In genomic region chr20:51003776-51004175, GRCh38 we compare ENCODE assay signal across 19 cellular contexts. TPM values are rescaled to one million over a fixed set of nuclear protein-coding genes. Genes with fewer than 3 reads are reported as not detected.
A peak's percentile ranks its signal among the peaks of the same experiment; 100 is the strongest.
DNase-seq lines count a peak whose midpoint lies in the region; ATAC-seq, FAIRE-seq and TF ChIP-seq lines count a peak whose summit lies in the region.
"Had no signal": no experiment of that assay in that cellular context is flagged by ENCODE, and none has a peak within 500 bp of the region (broad histone marks: within the 10 kb centered on the region; RNA-seq: fewer than 3 reads in every experiment).

No MANE protein-coding gene starts in this region.

- DNase-seq in RWPE2 (ENCODE audit: low spot score): peak; percentile 81
- no peak for DNase-seq in endodermal cell
- no peak for DNase-seq in neural progenitor cell (ENCODE audit: low spot score)
- DNase-seq in urothelium cell line (ENCODE audit: low spot score): no peak
- DNase-seq in activated CD8-positive, alpha-beta T cell treated with anti-CD3 and anti-CD28 coated beads, Interleukin-2, amount 10 ng/mL, durations not matched to agents 7 days and 5 days: no peak
- DNase-seq in activated CD4-positive, alpha-beta memory T cell treated with anti-CD3 and anti-CD28 coated beads for 36 hours: no peak
- DNase-seq: 8988T; Calu3; CD8-positive, alpha-beta T cell; DMS 273 treated with DMSO at 0.1 percent for 48 hours; GM23248; HCEC 1CT; IMR-90 had no signal

- H3K4me3 Mint-ChIP-seq in endodermal cell (no peak overlapping the region), neural progenitor cell (no peak overlapping the region)
- H3K4me3 Mint-ChIP-seq in activated CD8-positive, alpha-beta T cell treated with anti-CD3 and anti-CD28 coated beads, Interleukin-2, amount 10 ng/mL, durations not matched to agents 7 days and 5 days: no peak overlapping the region
- no peak overlapping the region for H3K4me3 Mint-ChIP-seq in activated CD4-positive, alpha-beta memory T cell treated with anti-CD3 and anti-CD28 coated beads for 36 hours
- H3K4me3 Mint-ChIP-seq: B cell; CD8-positive, alpha-beta T cell had no signal

- TF ChIP-seq CTCF in RWPE2 (IDR thresholded peaks at IDR 0.05; ENCODE audit: poor library complexity, severe bottlenecking) (no peak), endodermal cell (conservative IDR thresholded peaks at IDR 0.05) (no peak), neural progenitor cell (IDR thresholded peaks at IDR 0.05) (no peak)

- no peak for ATAC-seq in RWPE2 (ENCODE audit: low read depth)
- ATAC-seq in HG03432 (IDR thresholded peaks at IDR 0.05; ENCODE audit: unreplicated experiment): no peak
- no peak for ATAC-seq in activated CD8-positive, alpha-beta T cell treated with anti-CD3 and anti-CD28 coated beads, Interleukin-2, amount 10 ng/mL, durations not matched to agents 7 days and 5 days
- ATAC-seq: CD8-positive, alpha-beta T cell had no signal

- peak overlapping the region; percentile 60 for H3K4me2 ChIP-seq in neural progenitor cell
- H3K4me2 ChIP-seq: BLaER1 treated with 17β-estradiol and CSF1 and Interleukin-3, amounts not matched to agents 10 nM and 100 nM had no signal

- WGBS in endodermal cell (ENCODE audit: insufficient coverage in 1 of 2, insufficient read length in 1 of 2), 2 experiments: 87 to 93% methylated on average over 19 to 21 of the region's 21 CpGs

- intact Hi-C loops in activated CD4-positive, alpha-beta memory T cell treated with anti-CD3 and anti-CD28 coated beads for 36 hours (cut with micrococcal nuclease): no loop called here

- H3K79me2 ChIP-seq in neural progenitor cell (ENCODE audit: low read depth): no peaks in the 10 kb centered on the region

- no peaks in the 10 kb centered on the region for H3K9me3 ChIP-seq in RWPE2 (ENCODE audit: severe bottlenecking)
- no peaks in the 10 kb centered on the region for H3K9me3 ChIP-seq in endodermal cell (ENCODE audit: control insufficient read depth, low read length)
- H3K9me3 ChIP-seq in neural progenitor cell (ENCODE audit: low read depth): no peaks in the 10 kb centered on the region
- H3K9me3 ChIP-seq: BLaER1 treated with 17β-estradiol and CSF1 and Interleukin-3, amounts not matched to agents 10 nM and 100 nM had no signal

- H3K4me1 Mint-ChIP-seq in endodermal cell: no peaks in the 10 kb centered on the region
- H3K4me1 Mint-ChIP-seq in neural progenitor cell: peaks cover 34% of the 10 kb centered on the region
- H3K4me1 Mint-ChIP-seq in activated CD8-positive, alpha-beta T cell treated with anti-CD3 and anti-CD28 coated beads, Interleukin-2, amount 10 ng/mL, durations not matched to agents 7 days and 5 days (ENCODE audit: low read depth): no peaks in the 10 kb centered on the region
- H3K4me1 Mint-ChIP-seq in activated CD4-positive, alpha-beta memory T cell treated with anti-CD3 and anti-CD28 coated beads for 36 hours (ENCODE audit: low read depth): no peaks in the 10 kb centered on the region
- H3K4me1 Mint-ChIP-seq: B cell had no signal

- H3K27me3 ChIP-seq in RWPE2 (ENCODE audit: insufficient read depth, poor library complexity, severe bottlenecking) (no peaks in the 10 kb centered on the region), endodermal cell (ENCODE audit: control insufficient read depth, insufficient read depth, low read length, poor library complexity, severe bottlenecking) (no peaks in the 10 kb centered on the region), neural progenitor cell (no peaks in the 10 kb centered on the region)
- H3K27me3 ChIP-seq: BLaER1 treated with 17β-estradiol and CSF1 and Interleukin-3, amounts not matched to agents 10 nM and 100 nM had no signal

- FAIRE-seq in urothelium cell line (lab: Jason Lieb, UNC): peak; percentile 17
- FAIRE-seq: G401.6, GM12891, H54 had no signal

- no peak overlapping the region for H3K27ac ChIP-seq in RWPE2 (ENCODE audit: poor library complexity, severe bottlenecking)
- peak overlapping the region; percentile 66 for H3K27ac ChIP-seq in endodermal cell (ENCODE audit: low read depth, low read length)
- no peak overlapping the region for H3K27ac ChIP-seq in neural progenitor cell
- H3K27ac ChIP-seq: BLaER1 treated with 17β-estradiol and CSF1 and Interleukin-3, amounts not matched to agents 10 nM and 100 nM; GM23248 had no signal

- H3K9ac ChIP-seq in endodermal cell (ENCODE audit: extremely low read depth, low read length, poor library complexity, severe bottlenecking) (no peak overlapping the region), neural progenitor cell (no peak overlapping the region)
- H3K9ac ChIP-seq: BLaER1 treated with 17β-estradiol and CSF1 and Interleukin-3, amounts not matched to agents 10 nM and 100 nM; GM23248 had no signal

- no peaks in the 10 kb centered on the region for H3F3A ChIP-seq in neural progenitor cell (ENCODE audit: low read depth)

- no peaks in the 10 kb centered on the region for H3K27me3 Mint-ChIP-seq in endodermal cell (ENCODE audit: insufficient read depth)
- peaks cover 7% of the 10 kb centered on the region for H3K27me3 Mint-ChIP-seq in neural progenitor cell (ENCODE audit: insufficient read depth, low read depth)
- H3K27me3 Mint-ChIP-seq in activated CD8-positive, alpha-beta T cell treated with anti-CD3 and anti-CD28 coated beads, Interleukin-2, amount 10 ng/mL, durations not matched to agents 7 days and 5 days (ENCODE audit: low read depth): peaks cover 22% of the 10 kb centered on the region
- peaks cover 25% of the 10 kb centered on the region for H3K27me3 Mint-ChIP-seq in activated CD4-positive, alpha-beta memory T cell treated with anti-CD3 and anti-CD28 coated beads for 36 hours

- CTCF ChIA-PET in activated CD8-positive, alpha-beta T cell treated with anti-CD3 and anti-CD28 coated beads, Interleukin-2, amount 10 ng/mL, durations not matched to agents 7 days and 5 days (lab: Charles Lee): no interaction called here
- CTCF ChIA-PET in activated CD4-positive, alpha-beta memory T cell treated with anti-CD3 and anti-CD28 coated beads for 36 hours (lab: Charles Lee): no interaction called here

- no peaks in the 10 kb centered on the region for H4K20me1 ChIP-seq in neural progenitor cell (ENCODE audit: low read depth)

- H3K9me3 Mint-ChIP-seq in endodermal cell (no peaks in the 10 kb centered on the region), neural progenitor cell (no peaks in the 10 kb centered on the region)
- H3K9me3 Mint-ChIP-seq in activated CD8-positive, alpha-beta T cell treated with anti-CD3 and anti-CD28 coated beads, Interleukin-2, amount 10 ng/mL, durations not matched to agents 7 days and 5 days (ENCODE audit: insufficient read depth): no peaks in the 10 kb centered on the region
- H3K9me3 Mint-ChIP-seq in activated CD4-positive, alpha-beta memory T cell treated with anti-CD3 and anti-CD28 coated beads for 36 hours: no peaks in the 10 kb centered on the region
- H3K9me3 Mint-ChIP-seq: CD8-positive, alpha-beta T cell had no signal

- H3K36me3 Mint-ChIP-seq in endodermal cell (ENCODE audit: low read depth) (peaks cover 60% of the 10 kb centered on the region), neural progenitor cell (peaks cover 5% of the 10 kb centered on the region)
- H3K36me3 Mint-ChIP-seq in activated CD8-positive, alpha-beta T cell treated with anti-CD3 and anti-CD28 coated beads, Interleukin-2, amount 10 ng/mL, durations not matched to agents 7 days and 5 days (ENCODE audit: low read depth): no peaks in the 10 kb centered on the region
- H3K36me3 Mint-ChIP-seq in activated CD4-positive, alpha-beta memory T cell treated with anti-CD3 and anti-CD28 coated beads for 36 hours: no peaks in the 10 kb centered on the region
- H3K36me3 Mint-ChIP-seq: CD8-positive, alpha-beta T cell had no signal

- peaks cover 22% of the 10 kb centered on the region for H3K36me3 ChIP-seq in RWPE2 (ENCODE audit: low read depth)
- peaks cover 63% of the 10 kb centered on the region for H3K36me3 ChIP-seq in endodermal cell (ENCODE audit: control insufficient read depth, insufficient read depth, low read length)
- no peaks in the 10 kb centered on the region for H3K36me3 ChIP-seq in neural progenitor cell

- POLR2A ChIA-PET in activated CD8-positive, alpha-beta T cell treated with anti-CD3 and anti-CD28 coated beads, Interleukin-2, amount 10 ng/mL, durations not matched to agents 7 days and 5 days (lab: Charles Lee): no interaction called here
- POLR2A ChIA-PET in activated CD4-positive, alpha-beta memory T cell treated with anti-CD3 and anti-CD28 coated beads for 36 hours (lab: Charles Lee): no interaction called here

- no peaks in the 10 kb centered on the region for H3K4me1 ChIP-seq in RWPE2 (ENCODE audit: insufficient read depth, poor library complexity, severe bottlenecking)
- no peaks in the 10 kb centered on the region for H3K4me1 ChIP-seq in endodermal cell (ENCODE audit: control insufficient read depth, insufficient read depth, low read length)
- peaks cover 12% of the 10 kb centered on the region for H3K4me1 ChIP-seq in neural progenitor cell
- H3K4me1 ChIP-seq: BLaER1 treated with 17β-estradiol and CSF1 and Interleukin-3, amounts not matched to agents 10 nM and 100 nM had no signal

- no peak overlapping the region for H3K27ac Mint-ChIP-seq in endodermal cell
- no peak overlapping the region for H3K27ac Mint-ChIP-seq in neural progenitor cell
- H3K27ac Mint-ChIP-seq in activated CD8-positive, alpha-beta T cell treated with anti-CD3 and anti-CD28 coated beads, Interleukin-2, amount 10 ng/mL, durations not matched to agents 7 days and 5 days: no peak overlapping the region
- H3K27ac Mint-ChIP-seq in activated CD4-positive, alpha-beta memory T cell treated with anti-CD3 and anti-CD28 coated beads for 36 hours: no peak overlapping the region
- H3K27ac Mint-ChIP-seq: B cell; CD8-positive, alpha-beta T cell had no signal

- no peak overlapping the region for H3K4me3 ChIP-seq in RWPE2 (ENCODE audit: severe bottlenecking)
- H3K4me3 ChIP-seq in endodermal cell (ENCODE audit: low read length): no peak overlapping the region
- H3K4me3 ChIP-seq in neural progenitor cell: no peak overlapping the region
- H3K4me3 ChIP-seq: BLaER1 treated with 17β-estradiol and CSF1 and Interleukin-3, amounts not matched to agents 10 nM and 100 nM; GM23248 had no signal

- H2AFZ ChIP-seq in neural progenitor cell (replicated peaks): no peak overlapping the region
- H2AFZ ChIP-seq: GM23248 had no signal

RNA-seq across cellular contexts. Expression of gene KCNG1, which starts 19.1 kb away (rescaled TPM):
- total RNA-seq in endodermal cell: 100 to 1,000 TPM; 106 to 126 TPM
- 35.5 TPM for polyA plus RNA-seq in endodermal cell (2013, experiment 1 of 2)
- 35.6 TPM for polyA plus RNA-seq in endodermal cell (2013, experiment 2 of 2)
- 2.2 and 11.4 TPM in 2 replicates for total RNA-seq in neural progenitor cell (ENCODE audit: low replicate concordance)
- not detected for total RNA-seq in activated CD8-positive, alpha-beta T cell treated with anti-CD3 and anti-CD28 coated beads, Interleukin-2, amount 10 ng/mL, durations not matched to agents 7 days and 5 days
- total RNA-seq in activated CD4-positive, alpha-beta memory T cell treated with anti-CD3 and anti-CD28 coated beads for 36 hours: 1 to 10 TPM; 1.6 to 2.1 TPM
- total RNA-seq: CD8-positive, alpha-beta T cell had no signal

RNA-seq across cellular contexts. Expression of gene MOCS3, which starts 45.2 kb away (rescaled TPM):
- 1 to 10 TPM; 4.7 to 5.5 TPM for total RNA-seq in endodermal cell
- polyA plus RNA-seq in endodermal cell (2013, experiment 1 of 2): 4.9 TPM
- 4.5 TPM for polyA plus RNA-seq in endodermal cell (2013, experiment 2 of 2)
- 5.6 and 7.5 TPM in 2 replicates for total RNA-seq in neural progenitor cell (ENCODE audit: low replicate concordance)
- 1 to 10 TPM; 4.8 to 5.7 TPM for total RNA-seq in activated CD8-positive, alpha-beta T cell treated with anti-CD3 and anti-CD28 coated beads, Interleukin-2, amount 10 ng/mL, durations not matched to agents 7 days and 5 days
- 1 to 10 TPM; 3.6 to 3.8 TPM for total RNA-seq in activated CD4-positive, alpha-beta memory T cell treated with anti-CD3 and anti-CD28 coated beads for 36 hours

RNA-seq across cellular contexts. Expression of gene DPM1, which starts 45.4 kb away (rescaled TPM):
- total RNA-seq in endodermal cell (10 to 100 TPM; 54.9 to 58.8 TPM), neural progenitor cell (ENCODE audit: low replicate concordance) (76.7 and 173 TPM in 2 replicates)
- 68.9 TPM for polyA plus RNA-seq in endodermal cell (2013, experiment 1 of 2)
- polyA plus RNA-seq in endodermal cell (2013, experiment 2 of 2): 69.4 TPM
- 10 to 100 TPM; 50.6 to 53.0 TPM for total RNA-seq in activated CD8-positive, alpha-beta T cell treated with anti-CD3 and anti-CD28 coated beads, Interleukin-2, amount 10 ng/mL, durations not matched to agents 7 days and 5 days
- total RNA-seq in activated CD4-positive, alpha-beta memory T cell treated with anti-CD3 and anti-CD28 coated beads for 36 hours: 10 to 100 TPM; 64.9 to 69.1 TPM
